18 cellular contexts compared by ENCODE assay signal in genomic region chr21:46163375-46163774, GRCh38. TPM values are rescaled to one million over a fixed set of nuclear protein-coding genes. Genes with fewer than 3 reads are reported as not detected.
DNase-seq lines count a peak whose midpoint lies in the region; ATAC-seq and TF ChIP-seq lines count a peak whose summit lies in the region.
"Had no signal": no experiment of that assay in that cellular context is flagged by ENCODE, and none has a peak within 500 bp of the region (broad histone marks: within the 10 kb centered on the region; RNA-seq: fewer than 3 reads in every experiment).

No MANE protein-coding gene starts in this region.

- intact Hi-C loops in PC-9 (cut with micrococcal nuclease; ENCODE audit: unreplicated experiment): no loop called here

- H2AFZ ChIP-seq in PC-9: no peak overlapping the region
- H2AFZ ChIP-seq: GM23338 had no signal

- CTCF ChIA-PET in activated CD8-positive, alpha-beta memory T cell treated with anti-CD3 and anti-CD28 coated beads, Interleukin-2, amount 10 ng/mL, durations not matched to agents 7 days and 5 days (lab: Charles Lee): no interaction called here
- CTCF ChIA-PET in PC-9 (lab: Charles Lee): no interaction called here

- no TSS peak for BruUV-seq in PC-9 (replicated peaks; lab: Mats Ljungman, UMichigan)

- TF ChIP-seq CTCF in progenitor cell of endocrine pancreas (IDR thresholded peaks at IDR 0.05; ENCODE audit: unreplicated experiment) (no peak), PC-9 (conservative IDR thresholded peaks at IDR 0.05) (no peak)

- no peaks in the 10 kb centered on the region for H3K27me3 ChIP-seq in PC-9 (ENCODE audit: insufficient read depth, low read depth)

- H3K27ac Mint-ChIP-seq in activated CD8-positive, alpha-beta memory T cell treated with anti-CD3 and anti-CD28 coated beads, Interleukin-2, amount 10 ng/mL, durations not matched to agents 7 days and 5 days: no peak overlapping the region
- H3K27ac Mint-ChIP-seq in activated naive CD8-positive, alpha-beta T cell treated with anti-CD3 and anti-CD28 coated beads, Interleukin-2, amount 10 ng/mL, durations not matched to agents 7 days and 5 days: peak overlapping the region; percentile 21
- no peak overlapping the region for H3K27ac Mint-ChIP-seq in activated naive CD8-positive, alpha-beta T cell treated with anti-CD3 and anti-CD28 coated beads for 36 hours
- peak overlapping the region; percentile 30 for H3K27ac Mint-ChIP-seq in progenitor cell of endocrine pancreas
- H3K27ac Mint-ChIP-seq: CD4-positive, alpha-beta T cell; GM23338 had no signal

- H3K4me3 Mint-ChIP-seq in activated CD8-positive, alpha-beta memory T cell treated with anti-CD3 and anti-CD28 coated beads, Interleukin-2, amount 10 ng/mL, durations not matched to agents 7 days and 5 days: no peak overlapping the region
- no peak overlapping the region for H3K4me3 Mint-ChIP-seq in activated naive CD8-positive, alpha-beta T cell treated with anti-CD3 and anti-CD28 coated beads, Interleukin-2, amount 10 ng/mL, durations not matched to agents 7 days and 5 days
- no peak overlapping the region for H3K4me3 Mint-ChIP-seq in activated naive CD8-positive, alpha-beta T cell treated with anti-CD3 and anti-CD28 coated beads for 36 hours
- H3K4me3 Mint-ChIP-seq in progenitor cell of endocrine pancreas (ENCODE audit: low read depth): no peak overlapping the region
- H3K4me3 Mint-ChIP-seq: CD4-positive, alpha-beta T cell; GM23338 had no signal

- H3F3A ChIP-seq in PC-9 (ENCODE audit: insufficient read depth, low read depth): no peaks in the 10 kb centered on the region

- ATAC-seq in activated CD8-positive, alpha-beta memory T cell treated with anti-CD3 and anti-CD28 coated beads, Interleukin-2, amount 10 ng/mL, durations not matched to agents 7 days and 5 days: no peak
- no peak for ATAC-seq in activated naive CD8-positive, alpha-beta T cell treated with anti-CD3 and anti-CD28 coated beads, Interleukin-2, amount 10 ng/mL, durations not matched to agents 7 days and 5 days (ENCODE audit: low read depth)
- ATAC-seq: A549, GM23338 had no signal

- H3K27ac ChIP-seq in PC-9: no peak overlapping the region
- H3K27ac ChIP-seq: 22Rv1, A549, HL-60 had no signal

- H4K20me1 ChIP-seq in PC-9 (ENCODE audit: insufficient read depth): no peaks in the 10 kb centered on the region

- no peaks in the 10 kb centered on the region for H3K4me1 ChIP-seq in PC-9 (replicated peaks; ENCODE audit: insufficient read depth)

- H3K9me3 ChIP-seq in PC-9 (ENCODE audit: insufficient read depth, low read depth): no peaks in the 10 kb centered on the region
- H3K9me3 ChIP-seq: A549 had no signal

- H3K36me3 ChIP-seq in PC-9 (ENCODE audit: low read depth): no peaks in the 10 kb centered on the region

- no peak overlapping the region for H3K4me3 ChIP-seq in PC-9
- H3K4me3 ChIP-seq: A549, GM23338 had no signal

- H3K9me2 ChIP-seq in PC-9 (ENCODE audit: insufficient read depth): no peaks in the 10 kb centered on the region

- H3K27me3 Mint-ChIP-seq in activated CD8-positive, alpha-beta memory T cell treated with anti-CD3 and anti-CD28 coated beads, Interleukin-2, amount 10 ng/mL, durations not matched to agents 7 days and 5 days: peaks cover 9% of the 10 kb centered on the region
- peaks cover 6% of the 10 kb centered on the region for H3K27me3 Mint-ChIP-seq in activated naive CD8-positive, alpha-beta T cell treated with anti-CD3 and anti-CD28 coated beads, Interleukin-2, amount 10 ng/mL, durations not matched to agents 7 days and 5 days
- H3K27me3 Mint-ChIP-seq in activated naive CD8-positive, alpha-beta T cell treated with anti-CD3 and anti-CD28 coated beads for 36 hours: no peaks in the 10 kb centered on the region
- H3K27me3 Mint-ChIP-seq in progenitor cell of endocrine pancreas: no peaks in the 10 kb centered on the region
- H3K27me3 Mint-ChIP-seq: CD4-positive, alpha-beta T cell had no signal

- H3K4me1 Mint-ChIP-seq in activated CD8-positive, alpha-beta memory T cell treated with anti-CD3 and anti-CD28 coated beads, Interleukin-2, amount 10 ng/mL, durations not matched to agents 7 days and 5 days: no peaks in the 10 kb centered on the region
- H3K4me1 Mint-ChIP-seq in activated naive CD8-positive, alpha-beta T cell treated with anti-CD3 and anti-CD28 coated beads, Interleukin-2, amount 10 ng/mL, durations not matched to agents 7 days and 5 days: no peaks in the 10 kb centered on the region
- no peaks in the 10 kb centered on the region for H3K4me1 Mint-ChIP-seq in activated naive CD8-positive, alpha-beta T cell treated with anti-CD3 and anti-CD28 coated beads for 36 hours
- H3K4me1 Mint-ChIP-seq in progenitor cell of endocrine pancreas (ENCODE audit: low read depth): no peaks in the 10 kb centered on the region
- H3K4me1 Mint-ChIP-seq: GM23338 had no signal

- no peak overlapping the region for H3K4me2 ChIP-seq in PC-9
- H3K4me2 ChIP-seq: A549, GM23338 had no signal

- H3K9me3 Mint-ChIP-seq in activated CD8-positive, alpha-beta memory T cell treated with anti-CD3 and anti-CD28 coated beads, Interleukin-2, amount 10 ng/mL, durations not matched to agents 7 days and 5 days (ENCODE audit: low read depth): no peaks in the 10 kb centered on the region
- H3K9me3 Mint-ChIP-seq in activated naive CD8-positive, alpha-beta T cell treated with anti-CD3 and anti-CD28 coated beads, Interleukin-2, amount 10 ng/mL, durations not matched to agents 7 days and 5 days: no peaks in the 10 kb centered on the region
- no peaks in the 10 kb centered on the region for H3K9me3 Mint-ChIP-seq in activated naive CD8-positive, alpha-beta T cell treated with anti-CD3 and anti-CD28 coated beads for 36 hours
- H3K9me3 Mint-ChIP-seq in progenitor cell of endocrine pancreas (ENCODE audit: low read depth): no peaks in the 10 kb centered on the region
- H3K9me3 Mint-ChIP-seq: CD4-positive, alpha-beta T cell had no signal

- POLR2A ChIA-PET in activated naive CD8-positive, alpha-beta T cell treated with anti-CD3 and anti-CD28 coated beads, Interleukin-2, amount 10 ng/mL, durations not matched to agents 7 days and 5 days (lab: Charles Lee): no interaction called here
- POLR2A ChIA-PET in PC-9 (lab: Charles Lee; ENCODE audit: unreplicated experiment): no interaction called here

- H3K36me3 Mint-ChIP-seq in activated CD8-positive, alpha-beta memory T cell treated with anti-CD3 and anti-CD28 coated beads, Interleukin-2, amount 10 ng/mL, durations not matched to agents 7 days and 5 days: no peaks in the 10 kb centered on the region
- H3K36me3 Mint-ChIP-seq in activated naive CD8-positive, alpha-beta T cell treated with anti-CD3 and anti-CD28 coated beads, Interleukin-2, amount 10 ng/mL, durations not matched to agents 7 days and 5 days: no peaks in the 10 kb centered on the region
- peaks cover 1% of the 10 kb centered on the region for H3K36me3 Mint-ChIP-seq in activated naive CD8-positive, alpha-beta T cell treated with anti-CD3 and anti-CD28 coated beads for 36 hours
- peaks cover 32% of the 10 kb centered on the region for H3K36me3 Mint-ChIP-seq in progenitor cell of endocrine pancreas (ENCODE audit: insufficient read depth)

- peak; percentile 7 for DNase-seq in activated CD8-positive, alpha-beta memory T cell treated with anti-CD3 and anti-CD28 coated beads, Interleukin-2, amount 50 U/mL, for 48 hours
- DNase-seq in activated CD8-positive, alpha-beta memory T cell treated with anti-CD3 and anti-CD28 coated beads, Interleukin-2, amount 10 ng/mL, durations not matched to agents 7 days and 5 days: no peak
- DNase-seq in activated naive CD8-positive, alpha-beta T cell treated with anti-CD3 and anti-CD28 coated beads, Interleukin-2, amount 10 ng/mL, durations not matched to agents 7 days and 5 days: no peak
- DNase-seq in activated naive CD8-positive, alpha-beta T cell treated with anti-CD3 and anti-CD28 coated beads for 36 hours: no peak
- DNase-seq in progenitor cell of endocrine pancreas (ENCODE audit: low spot score, unreplicated experiment) (no peak), PC-9 (no peak), NCI-H1417 (lab: John Stamatoyannopoulos, UW) (no peak)
- DNase-seq: AML-193, Caco-2, DMS79, GDM1, HCEC 1CT, IMR-90 had no signal

- no peaks in the 10 kb centered on the region for H3K79me2 ChIP-seq in PC-9 (ENCODE audit: low read depth)

RNA-seq across cellular contexts. Expression of gene FTCD, which starts 8.0 kb away (rescaled TPM):
- total RNA-seq in activated CD8-positive, alpha-beta memory T cell treated with anti-CD3 and anti-CD28 coated beads, Interleukin-2, amount 10 ng/mL, durations not matched to agents 7 days and 5 days: not detected
- total RNA-seq in activated naive CD8-positive, alpha-beta T cell treated with anti-CD3 and anti-CD28 coated beads, Interleukin-2, amount 10 ng/mL, durations not matched to agents 7 days and 5 days: 1 to 10 TPM in 1 of 2 experiments, under 1 TPM in 1; 0.65 to 1.3 TPM
- total RNA-seq in activated naive CD8-positive, alpha-beta T cell treated with anti-CD3 and anti-CD28 coated beads for 36 hours: under 1 TPM in 1 of 2 experiments, not detected in 1; 0.43 TPM
- 48.4 and 49.3 TPM in 2 replicates for total RNA-seq in progenitor cell of endocrine pancreas
- 5.9 and 7.1 TPM in 2 replicates for total RNA-seq in PC-9 (2021)
- total RNA-seq: IMR-90 had no signal

RNA-seq across cellular contexts. Expression of gene SPATC1L, which starts 20.9 kb away (rescaled TPM):
- total RNA-seq in activated CD8-positive, alpha-beta memory T cell treated with anti-CD3 and anti-CD28 coated beads, Interleukin-2, amount 10 ng/mL, durations not matched to agents 7 days and 5 days: 1 to 10 TPM; 4.2 to 4.8 TPM
- 1 to 10 TPM; 7.6 to 8.9 TPM for total RNA-seq in activated naive CD8-positive, alpha-beta T cell treated with anti-CD3 and anti-CD28 coated beads, Interleukin-2, amount 10 ng/mL, durations not matched to agents 7 days and 5 days
- 1 to 10 TPM; 6.3 to 6.9 TPM for total RNA-seq in activated naive CD8-positive, alpha-beta T cell treated with anti-CD3 and anti-CD28 coated beads for 36 hours
- total RNA-seq in progenitor cell of endocrine pancreas: 31.4 and 32.8 TPM in 2 replicates
- 31.8 and 32.7 TPM in 2 replicates for total RNA-seq in PC-9 (2021)

Comparison
In these comparisons a context has a peak if more than half of its experiments do, and no peak if none do; other contexts are left out.
1. H3K27ac Mint-ChIP-seq: peak in activated naive CD8-positive, alpha-beta T cell treated with anti-CD3 and anti-CD28 coated beads, Interleukin-2, amount 10 ng/mL, durations not matched to agents 7 days and 5 days (single experiment) and progenitor cell of endocrine pancreas (single experiment); none in activated CD8-positive, alpha-beta memory T cell treated with anti-CD3 and anti-CD28 coated beads, Interleukin-2, amount 10 ng/mL, durations not matched to agents 7 days and 5 days (single experiment) and activated naive CD8-positive, alpha-beta T cell treated with anti-CD3 and anti-CD28 coated beads for 36 hours (single experiment).